In genomic region chr16:84535851-84536250, GRCh38 we compare ENCODE assay signal across 17 cellular contexts.
"Had no signal": no experiment of that assay in that cellular context is flagged by ENCODE, and none has a peak within 500 bp of the region (broad histone marks: within the 10 kb centered on the region; RNA-seq: fewer than 3 reads in every experiment).

No MANE protein-coding gene starts in this region.

- H3K36me3 ChIP-seq: breast epithelium, gastroesophageal sphincter, thyroid gland, vagina had no signal

- H3K36me3 Mint-ChIP-seq: stimulated activated effector memory CD8-positive, alpha-beta T cell treated with anti-CD3 and anti-CD28 coated beads, Interleukin-12 subunit alpha, Interleukin-12 subunit beta, amount 100 ng/mL, for 72 hours had no signal

- H3K27ac ChIP-seq: breast epithelium, gastroesophageal sphincter, psoas muscle, thyroid gland, vagina had no signal

- H3K27me3 ChIP-seq: breast epithelium, gastroesophageal sphincter, thyroid gland, vagina had no signal

- H3K9me3 Mint-ChIP-seq: naive thymus-derived CD8-positive, alpha-beta T cell; stimulated activated effector memory CD8-positive, alpha-beta T cell treated with anti-CD3 and anti-CD28 coated beads, Interleukin-12 subunit alpha, Interleukin-12 subunit beta, amount 100 ng/mL, for 72 hours had no signal

- H3K9me3 ChIP-seq: breast epithelium, gastroesophageal sphincter, psoas muscle, thyroid gland, vagina had no signal

- ATAC-seq: gastroesophageal sphincter; left lobe of liver; naive thymus-derived CD8-positive, alpha-beta T cell; psoas muscle; sciatic nerve; stimulated activated effector memory CD8-positive, alpha-beta T cell treated with anti-CD3 and anti-CD28 coated beads, Interleukin-12 subunit alpha, Interleukin-12 subunit beta, amount 100 ng/mL, for 72 hours had no signal

- DNase-seq: activated CD4-positive, alpha-beta T cell treated with anti-CD3 and anti-CD28 coated beads, Interleukin-2, amount 50 U/mL, for 1 hour; activated CD8-positive, alpha-beta memory T cell treated with anti-CD3 and anti-CD28 coated beads for 24 hours; activated naive CD4-positive, alpha-beta T cell treated with Interleukin-2 at 50 U/mL for 16 hours; aorta; dermis blood vessel endothelial cell; naive thymus-derived CD8-positive, alpha-beta T cell; psoas muscle; stimulated activated CD4-positive, alpha-beta T cell treated with anti-CD3 and anti-CD28 coated beads, Interleukin-12 subunit alpha, Interleukin-12 subunit beta, amount 100 ng/mL, for 4 hours; stimulated activated CD4-positive, alpha-beta T cell treated with anti-CD3 and anti-CD28 coated beads, Interleukin-2, amount 100 ng/mL, for 24 hours; thyroid gland had no signal

- H3K27ac Mint-ChIP-seq: activated T-helper 1 cell treated with anti-CD3 and anti-CD28 coated beads, Interleukin-12 subunit alpha, Interleukin-12 subunit beta, Interleukin-2, Interleukin-4 antibody, amounts not matched to agents 30 ng/mL and 10 ng/mL and 1 ng/mL, durations not matched to agents 14 hours and 24 hours and 36 hours; naive thymus-derived CD8-positive, alpha-beta T cell had no signal

- H3K4me3 ChIP-seq: breast epithelium, gastroesophageal sphincter, psoas muscle, thyroid gland, vagina had no signal

- H3K4me3 Mint-ChIP-seq: activated T-helper 1 cell treated with anti-CD3 and anti-CD28 coated beads, Interleukin-12 subunit alpha, Interleukin-12 subunit beta, Interleukin-2, Interleukin-4 antibody, amounts not matched to agents 30 ng/mL and 10 ng/mL and 1 ng/mL, durations not matched to agents 14 hours and 24 hours and 36 hours; naive thymus-derived CD8-positive, alpha-beta T cell; stimulated activated effector memory CD8-positive, alpha-beta T cell treated with anti-CD3 and anti-CD28 coated beads, Interleukin-12 subunit alpha, Interleukin-12 subunit beta, amount 100 ng/mL, for 72 hours had no signal
